16 cellular contexts compared by ENCODE assay signal in the genomic region with DNA sequence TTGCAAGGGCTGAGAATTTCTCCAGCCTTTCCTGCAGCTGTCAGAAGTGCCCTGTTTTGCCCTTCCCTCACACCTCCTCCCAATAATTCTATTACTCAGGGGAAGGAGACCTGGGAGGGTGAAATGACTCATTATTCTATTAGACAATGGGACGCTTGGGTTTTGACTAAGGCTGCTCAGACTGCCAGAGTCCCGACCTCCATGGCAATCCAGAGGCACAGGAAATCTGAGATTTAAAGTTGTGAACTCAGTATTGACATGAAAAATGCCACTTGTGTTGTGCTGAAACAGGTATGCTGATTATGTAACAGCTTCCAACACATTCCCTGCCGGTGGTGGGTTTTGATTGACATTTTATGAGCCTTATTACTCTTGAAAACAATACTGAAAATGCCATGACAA.
DNase-seq lines count a peak whose midpoint lies in the region; ATAC-seq and TF ChIP-seq lines count a peak whose summit lies in the region.
"Had no signal": no experiment of that assay in that cellular context is flagged by ENCODE, and none has a peak within 500 bp of the region (broad histone marks: within the 10 kb centered on the region; RNA-seq: fewer than 3 reads in every experiment).

No MANE protein-coding gene starts in this region.

- H3F3A ChIP-seq in neural cell (ENCODE audit: insufficient read depth, low read length, poor library complexity, severe bottlenecking), result no peaks in the 10 kb centered on the region

- no peaks in the 10 kb centered on the region for H3K36me3 ChIP-seq in neural cell (ENCODE audit: insufficient read depth, low read length)
- H3K36me3 ChIP-seq: sigmoid colon, uterus had no signal

- no peaks in the 10 kb centered on the region for H3K27me3 ChIP-seq in neural cell (ENCODE audit: insufficient read depth, low read depth, low read length)
- H3K27me3 ChIP-seq: hepatocyte, sigmoid colon, uterus had no signal

- H3K27ac ChIP-seq in epithelial cell of prostate (peak overlapping the region; percentile 87), neural cell (ENCODE audit: low read length) (no peak overlapping the region)
- H3K27ac ChIP-seq: hepatocyte, HL-60, sigmoid colon, uterus had no signal

- TF ChIP-seq RAD21 in neural cell (conservative IDR thresholded peaks at IDR 0.05), result no peak

- no peak for TF ChIP-seq CTCF in neural cell (IDR thresholded peaks at IDR 0.05; ENCODE audit: poor library complexity, severe bottlenecking)

- peak; percentile 57 for DNase-seq in DMS53 (lab: John Stamatoyannopoulos, UW)
- peak; percentile 86 for DNase-seq in NCI-H69 (lab: John Stamatoyannopoulos, UW)
- DNase-seq in epithelial cell of prostate (ENCODE audit: low read depth, low spot score), result peak; percentile 84
- no peak for DNase-seq in NCI-H748 (lab: John Stamatoyannopoulos, UW; ENCODE audit: unreplicated experiment)
- DNase-seq in activated T-cell treated with anti-CD3 and anti-CD28 coated beads, Interleukin-2, amount 50 U/mL, for 1 hour, result no peak
- no peak for DNase-seq in NCI-H510A (lab: John Stamatoyannopoulos, UW)
- DNase-seq: activated CD8-positive, alpha-beta memory T cell treated with anti-CD3 and anti-CD28 coated beads, Interleukin-2, amount 10 ng/mL, durations not matched to agents 7 days and 5 days; activated naive CD8-positive, alpha-beta T cell treated with anti-CD3 and anti-CD28 coated beads, Interleukin-2, amount 10 ng/mL, durations not matched to agents 7 days and 5 days; GDM1; sigmoid colon; T-helper 9 cell; uterus had no signal

- no peaks in the 10 kb centered on the region for H4K20me1 ChIP-seq in neural cell (ENCODE audit: insufficient read depth)

- H3K9ac ChIP-seq in neural cell (ENCODE audit: low read length), result no peak overlapping the region

- H2AFZ ChIP-seq in neural cell (ENCODE audit: low read depth, low read length), result no peak overlapping the region
- H2AFZ ChIP-seq: hepatocyte had no signal

- H3K9me2 ChIP-seq in neural cell (ENCODE audit: insufficient read depth, low read length), result no peaks in the 10 kb centered on the region

- peak; percentile 85 for TF ChIP-seq EP300 in neural cell (conservative IDR thresholded peaks at IDR 0.05; ENCODE audit: poor library complexity, severe bottlenecking)

- H3K4me3 ChIP-seq in neural cell (ENCODE audit: low read length), result no peak overlapping the region
- H3K4me3 ChIP-seq: hepatocyte, sigmoid colon, uterus had no signal

- no peaks in the 10 kb centered on the region for H3K9me3 ChIP-seq in neural cell (ENCODE audit: low read length)
- H3K9me3 ChIP-seq: sigmoid colon, uterus had no signal

- H3K4me2 ChIP-seq in neural cell (ENCODE audit: low read length), result no peak overlapping the region
- H3K4me2 ChIP-seq: hepatocyte had no signal

- H3K79me2 ChIP-seq in neural cell (replicated peaks; ENCODE audit: insufficient read depth, low read length), result no peaks in the 10 kb centered on the region
- H3K79me2 ChIP-seq: hepatocyte had no signal

- no peak for ATAC-seq in GM21360 (IDR thresholded peaks at IDR 0.05; ENCODE audit: unreplicated experiment)
- ATAC-seq: activated CD8-positive, alpha-beta memory T cell treated with anti-CD3 and anti-CD28 coated beads, Interleukin-2, amount 10 ng/mL, durations not matched to agents 7 days and 5 days had no signal

TF ChIP-seq in neural cell, 6 proteins besides CTCF, POLR2A, EP300 and RAD21:
- TF ChIP-seq TAF1 (IDR thresholded peaks at IDR 0.05; ENCODE audit: low read depth), result no peak
- TF ChIP-seq SMC3 (conservative IDR thresholded peaks at IDR 0.05; ENCODE audit: poor library complexity), result peak; percentile 20
- TF ChIP-seq POLR2AphosphoS5 (IDR thresholded peaks at IDR 0.05), result peak; percentile 69

Comparison
In these comparisons a context has a peak if more than half of its experiments do, and no peak if none do; other contexts are left out.
1. DNase-seq: peak in DMS53 (single experiment), NCI-H69 (single experiment) and epithelial cell of prostate (single experiment); none in NCI-H748 (single experiment), activated T-cell treated with anti-CD3 and anti-CD28 coated beads, Interleukin-2, amount 50 U/mL, for 1 hour (single experiment) and NCI-H510A (single experiment).